22 cellular contexts compared by ENCODE assay signal in genomic region chr4:111213520-111213919, GRCh38.
"Had no signal": no experiment of that assay in that cellular context is flagged by ENCODE, and none has a peak within 500 bp of the region (broad histone marks: within the 10 kb centered on the region; RNA-seq: fewer than 3 reads in every experiment).

No MANE protein-coding gene starts in this region.

- H3K36me3 ChIP-seq: gastroesophageal sphincter, heart left ventricle, ovary, sigmoid colon, tibial artery had no signal

- H3K27me3 ChIP-seq: gastroesophageal sphincter, heart left ventricle, ovary, sigmoid colon, tibial artery had no signal

- H3K27ac Mint-ChIP-seq: activated B cell treated with CpG ODN at 0.5 μM for 24 hours; activated CD4-positive, alpha-beta memory T cell treated with anti-CD3 and anti-CD28 coated beads for 36 hours; activated naive CD8-positive, alpha-beta T cell; activated T-helper 1 cell treated with anti-CD3 and anti-CD28 coated beads, Interleukin-12 subunit alpha, Interleukin-12 subunit beta, Interleukin-2, Interleukin-4 antibody, amounts not matched to agents 30 ng/mL and 10 ng/mL and 1 ng/mL, durations not matched to agents 14 hours and 24 hours and 36 hours; endodermal cell; immature natural killer cell; naive thymus-derived CD8-positive, alpha-beta T cell had no signal

- H3K27ac ChIP-seq: epithelial cell of prostate, gastroesophageal sphincter, heart left ventricle, ovary, sigmoid colon, tibial artery had no signal

- DNase-seq: activated B cell treated with CpG ODN at 0.5 μM for 24 hours; activated CD4-positive, alpha-beta memory T cell treated with anti-CD3 and anti-CD28 coated beads for 36 hours; activated CD4-positive, alpha-beta T cell treated with anti-CD3 and anti-CD28 coated beads for 4 hours; activated gamma-delta T cell treated with Interleukin-2 at 50 U/mL for 16 hours; activated T-cell treated with anti-CD3 and anti-CD28 coated beads for 4 hours; amniotic stem cell; caudate nucleus; endodermal cell; heart left ventricle; immature natural killer cell; mesenchymal stem cell; naive thymus-derived CD8-positive, alpha-beta T cell; ovary; sigmoid colon; stimulated activated CD4-positive, alpha-beta T cell treated with anti-CD3 and anti-CD28 coated beads, Interleukin-12 subunit alpha, Interleukin-12 subunit beta, amount 100 ng/mL, for 4 hours; stimulated activated CD4-positive, alpha-beta T cell treated with anti-CD3 and anti-CD28 coated beads, Interleukin-1b, Interleukin-23, amount 100 ng/mL, for 48 hours; stimulated activated naive CD4-positive, alpha-beta T cell treated with Interleukin-2 at 50 U/mL for 16 hours; tibial artery had no signal

- H3K36me3 Mint-ChIP-seq: activated CD4-positive, alpha-beta memory T cell treated with anti-CD3 and anti-CD28 coated beads for 36 hours; activated naive CD8-positive, alpha-beta T cell; immature natural killer cell; naive thymus-derived CD8-positive, alpha-beta T cell had no signal

- H3K9me3 Mint-ChIP-seq: activated B cell treated with CpG ODN at 0.5 μM for 24 hours; activated CD4-positive, alpha-beta memory T cell treated with anti-CD3 and anti-CD28 coated beads for 36 hours; activated T-helper 1 cell treated with anti-CD3 and anti-CD28 coated beads, Interleukin-12 subunit alpha, Interleukin-12 subunit beta, Interleukin-2, Interleukin-4 antibody, amounts not matched to agents 30 ng/mL and 10 ng/mL and 1 ng/mL, durations not matched to agents 14 hours and 24 hours and 36 hours; endodermal cell had no signal

- H3K9me3 ChIP-seq: gastroesophageal sphincter, heart left ventricle, ovary, sigmoid colon, tibial artery had no signal

- H3K4me3 Mint-ChIP-seq: activated B cell treated with CpG ODN at 0.5 μM for 24 hours; activated CD4-positive, alpha-beta memory T cell treated with anti-CD3 and anti-CD28 coated beads for 36 hours; activated naive CD8-positive, alpha-beta T cell; activated T-helper 1 cell treated with anti-CD3 and anti-CD28 coated beads, Interleukin-12 subunit alpha, Interleukin-12 subunit beta, Interleukin-2, Interleukin-4 antibody, amounts not matched to agents 30 ng/mL and 10 ng/mL and 1 ng/mL, durations not matched to agents 14 hours and 24 hours and 36 hours; endodermal cell; immature natural killer cell; naive thymus-derived CD8-positive, alpha-beta T cell had no signal

- H3K4me3 ChIP-seq: gastroesophageal sphincter, heart left ventricle, ovary, sigmoid colon, tibial artery had no signal

- ATAC-seq: gastroesophageal sphincter; heart left ventricle; naive thymus-derived CD8-positive, alpha-beta T cell had no signal

- H3K4me1 Mint-ChIP-seq: activated B cell treated with CpG ODN at 0.5 μM for 24 hours; immature natural killer cell; naive thymus-derived CD8-positive, alpha-beta T cell had no signal

- H3K4me1 ChIP-seq: gastroesophageal sphincter, heart left ventricle had no signal

- H3K27me3 Mint-ChIP-seq: activated B cell treated with CpG ODN at 0.5 μM for 24 hours; activated CD4-positive, alpha-beta memory T cell treated with anti-CD3 and anti-CD28 coated beads for 36 hours; activated naive CD8-positive, alpha-beta T cell; naive thymus-derived CD8-positive, alpha-beta T cell had no signal
